In the genomic region with DNA sequence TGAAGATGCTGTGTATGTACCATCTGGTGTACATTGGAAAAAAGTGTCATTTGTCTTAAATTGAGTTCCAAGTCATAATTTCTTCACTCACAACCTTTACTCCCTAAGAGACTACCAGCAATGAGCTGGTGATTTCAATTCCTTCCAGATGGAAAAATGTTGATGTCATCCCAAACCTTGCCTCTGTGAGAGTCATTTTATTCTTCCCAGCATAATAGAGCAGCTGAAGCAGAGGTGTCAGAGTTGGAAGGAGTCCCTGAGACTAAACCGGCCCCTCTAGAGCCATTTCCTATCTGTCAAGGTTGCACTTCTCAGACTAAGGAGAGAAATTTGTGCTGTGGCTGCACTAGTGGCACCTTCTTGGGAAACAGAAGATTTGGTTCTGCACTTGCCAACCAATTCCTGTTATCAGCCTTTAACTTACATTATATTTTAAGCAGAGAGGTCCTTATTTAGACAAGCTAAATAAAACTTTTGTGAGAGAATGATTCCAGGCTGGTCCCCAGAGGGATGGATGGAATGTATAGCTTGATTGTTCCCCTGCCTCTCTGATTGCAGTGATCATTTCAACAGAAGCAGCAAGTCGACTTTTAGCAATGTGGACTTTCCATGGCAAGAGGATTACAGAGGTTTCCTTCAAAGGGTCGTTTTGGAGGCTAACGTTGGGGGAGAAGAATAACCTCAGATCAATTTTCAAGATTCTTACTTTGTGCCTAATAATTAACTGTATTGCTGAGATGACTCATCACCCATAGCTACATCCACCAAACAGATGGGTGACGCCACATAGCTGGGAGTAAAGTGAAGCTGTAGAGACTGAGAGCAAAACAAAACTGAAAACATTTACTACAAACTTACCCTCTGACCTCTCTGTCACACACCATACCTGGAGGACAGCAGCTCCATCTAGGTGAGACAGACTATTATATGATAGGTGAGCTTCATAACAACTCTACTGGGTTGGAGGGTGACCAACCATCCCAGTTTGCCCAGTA, we compare ENCODE assay signal across 9 cellular contexts.
A peak's percentile ranks its signal among the peaks of the same experiment; 100 is the strongest.
DNase-seq lines count a peak whose midpoint lies in the region; ATAC-seq, FAIRE-seq and TF ChIP-seq lines count a peak whose summit lies in the region.
"Had no signal": no experiment of that assay in that cellular context is flagged by ENCODE, and none has a peak within 500 bp of the region (broad histone marks: within the 10 kb centered on the region; RNA-seq: fewer than 3 reads in every experiment).

No MANE protein-coding gene starts in this region.

- no peaks in the 10 kb centered on the region for H3K4me1 ChIP-seq in astrocyte (ENCODE audit: insufficient read depth, low read length)
- peaks cover 5% of the 10 kb centered on the region for H3K4me1 ChIP-seq in stomach smooth muscle (ENCODE audit: control insufficient read depth, insufficient read depth, low read length)
- H3K4me1 ChIP-seq in colonic mucosa: no peaks in the 10 kb centered on the region

- H3K36me3 ChIP-seq in astrocyte (ENCODE audit: insufficient read depth, low read length): no peaks in the 10 kb centered on the region
- no peaks in the 10 kb centered on the region for H3K36me3 ChIP-seq in stomach smooth muscle (ENCODE audit: control insufficient read depth in 2 of 2, insufficient read depth in 2 of 2, low read length in 2 of 2)
- H3K36me3 ChIP-seq in colonic mucosa: no peaks in the 10 kb centered on the region
- H3K36me3 ChIP-seq: ovary had no signal

- H3K79me2 ChIP-seq in astrocyte (ENCODE audit: insufficient read depth, low read length): no peaks in the 10 kb centered on the region

- peak; percentile 45 for FAIRE-seq in astrocyte (lab: Jason Lieb, UNC)
- FAIRE-seq: TTC549 had no signal

- H3K4me1 Mint-ChIP-seq in astrocyte (ENCODE audit: low read depth, unreplicated experiment): peaks cover 21% of the 10 kb centered on the region

- H3K36me3 Mint-ChIP-seq in astrocyte (ENCODE audit: low read depth, unreplicated experiment): no peaks in the 10 kb centered on the region

- ATAC-seq in HG02973 (IDR thresholded peaks at IDR 0.05; ENCODE audit: unreplicated experiment): peak; percentile 98

- no peak overlapping the region for H3K4me3 ChIP-seq in astrocyte (ENCODE audit: insufficient read depth, low read depth, low read length)
- no peak overlapping the region for H3K4me3 ChIP-seq in stomach smooth muscle (ENCODE audit: low read length in 2 of 2)
- H3K4me3 ChIP-seq in colonic mucosa: no peak overlapping the region
- H3K4me3 ChIP-seq: ovary had no signal

- no peaks in the 10 kb centered on the region for H3K27me3 Mint-ChIP-seq in astrocyte (ENCODE audit: low read depth, unreplicated experiment)

- no peaks in the 10 kb centered on the region for H3K27me3 ChIP-seq in astrocyte (ENCODE audit: insufficient read depth, low read length)
- H3K27me3 ChIP-seq in stomach smooth muscle (ENCODE audit: control insufficient read depth in 1 of 2, insufficient read depth in 2 of 2, low read length in 2 of 2): no peaks in the 10 kb centered on the region
- no peaks in the 10 kb centered on the region for H3K27me3 ChIP-seq in colonic mucosa
- H3K27me3 ChIP-seq: ovary had no signal

- intact Hi-C loops in colonic mucosa (cut with DNase I): no loop called here

- peak overlapping the region; percentile 21 for H3K27ac Mint-ChIP-seq in astrocyte (ENCODE audit: unreplicated experiment)

- H3K4me2 ChIP-seq in astrocyte (ENCODE audit: low read length): no peak overlapping the region

- no peak for TF ChIP-seq CTCF in astrocyte (IDR thresholded peaks at IDR 0.05; ENCODE audit: insufficient read depth, low read depth, low read length)
- no peak for TF ChIP-seq CTCF in colonic mucosa (IDR thresholded peaks at IDR 0.05)

- H3K9ac ChIP-seq in astrocyte (ENCODE audit: low read length): no peak overlapping the region
- no peak overlapping the region for H3K9ac ChIP-seq in stomach smooth muscle (ENCODE audit: low read length in 2 of 2)
- no peak overlapping the region for H3K9ac ChIP-seq in colonic mucosa (ENCODE audit: low read depth in 2 of 2, low read length in 2 of 2)

- H3K9me3 ChIP-seq in astrocyte (ENCODE audit: insufficient read depth, low read depth, low read length): peaks cover under 1% of the 10 kb centered on the region
- no peaks in the 10 kb centered on the region for H3K9me3 ChIP-seq in stomach smooth muscle (ENCODE audit: control insufficient read depth in 2 of 2, low read length in 2 of 2)
- no peaks in the 10 kb centered on the region for H3K9me3 ChIP-seq in colonic mucosa
- H3K9me3 ChIP-seq: ovary had no signal

- H4K20me1 ChIP-seq in astrocyte (ENCODE audit: insufficient read depth, low read length): no peaks in the 10 kb centered on the region

- H3K27ac ChIP-seq in astrocyte (ENCODE audit: low read depth, low read length): no peak overlapping the region
- peak overlapping the region; percentile 42 for H3K27ac ChIP-seq in stomach smooth muscle (ENCODE audit: low read length)
- no peak overlapping the region for H3K27ac ChIP-seq in colonic mucosa
- H3K27ac ChIP-seq: ovary had no signal

- DNase-seq in GM19240 (ENCODE audit: insufficient read length, low spot score) (peak; percentile 18), astrocyte (ENCODE audit: low read depth) (peak; percentile 45), colonic mucosa (no peak), SIG-M5 (lab: John Stamatoyannopoulos, UW) (no peak), NCI-H1694 (lab: John Stamatoyannopoulos, UW) (no peak)
- DNase-seq: ovary had no signal

- no peak overlapping the region for H3K4me3 Mint-ChIP-seq in astrocyte (ENCODE audit: unreplicated experiment)

- H2AFZ ChIP-seq in astrocyte (ENCODE audit: low read depth, low read length): no peak overlapping the region

- H3K9me3 Mint-ChIP-seq in astrocyte (ENCODE audit: unreplicated experiment): peaks cover 3% of the 10 kb centered on the region

Comparison
In these comparisons a context has a peak if more than half of its experiments do, and no peak if none do; other contexts are left out.
1. DNase-seq: peak in GM19240 (single experiment) and astrocyte (single experiment); none in colonic mucosa (single experiment), SIG-M5 (single experiment) and NCI-H1694 (single experiment).